Comparison of ENCODE assay signal across 8 cellular contexts in genomic region chr2:9638532-9638931, GRCh38. TPM values are rescaled to one million over a fixed set of nuclear protein-coding genes. Genes with fewer than 3 reads are reported as not detected.
DNase-seq lines count a peak whose midpoint lies in the region; ATAC-seq, FAIRE-seq and TF ChIP-seq lines count a peak whose summit lies in the region.

No MANE protein-coding gene starts in this region.

- no peak overlapping the region for H3K27ac ChIP-seq in body of pancreas
- H3K27ac ChIP-seq in kidney (ENCODE audit: low read depth in 2 of 2, low read length in 2 of 2) = peak overlapping the region in 1 of 2 donors; percentile 19

- H3K36me3 ChIP-seq in body of pancreas (replicated peaks in 1 of 2; ENCODE audit: insufficient read depth in 1 of 2, low read depth in 2 of 2) = no peaks in the 10 kb centered on the region
- H3K36me3 ChIP-seq in kidney (ENCODE audit: control insufficient read depth in 1 of 2, insufficient read depth in 2 of 2, low read length in 2 of 2) = no peaks in the 10 kb centered on the region

- DNase-seq in HPDE6-E6E7 (ENCODE audit: extremely low spot score) (peak; percentile 66), body of pancreas (peak; percentile 28 to 71 (median 64)), kidney (peak; percentile 94), superior temporal gyrus (ENCODE audit: extremely low spot score) (peak; percentile 96)
- no peak for DNase-seq in activated CD4-positive, CD25-positive, alpha-beta regulatory T cell (lab: John Stamatoyannopoulos, UW)

- H3K9ac ChIP-seq in kidney (ENCODE audit: low read length in 2 of 2) = no peak overlapping the region

- peak; percentile 59 for ATAC-seq in body of pancreas
- ATAC-seq in HG02678 (IDR thresholded peaks at IDR 0.05; ENCODE audit: unreplicated experiment) = no peak
- ATAC-seq in GM19397 (IDR thresholded peaks at IDR 0.05; ENCODE audit: unreplicated experiment) = no peak
- no peak for ATAC-seq in GM18519 (IDR thresholded peaks at IDR 0.05; ENCODE audit: low FRiP score, unreplicated experiment)

- H3K4me1 ChIP-seq in body of pancreas = no peaks in the 10 kb centered on the region
- peaks cover 5 to 10% of the 10 kb centered on the region in 2 donors for H3K4me1 ChIP-seq in kidney (ENCODE audit: control insufficient read depth in 1 of 2, insufficient read depth in 1 of 2, low read depth in 1 of 2, low read length in 2 of 2)

- H3K4me3 ChIP-seq in body of pancreas = no peak overlapping the region
- no peak overlapping the region for H3K4me3 ChIP-seq in kidney (ENCODE audit: low read length in 2 of 2)

- no peaks in the 10 kb centered on the region for H3K27me3 ChIP-seq in body of pancreas

- H3K9me3 ChIP-seq in body of pancreas (no peaks in the 10 kb centered on the region), kidney (ENCODE audit: control insufficient read depth in 1 of 2, low read length in 2 of 2) (no peaks in the 10 kb centered on the region)

- TF ChIP-seq POLR2A in body of pancreas (IDR thresholded peaks at IDR 0.05) = no peak

- intact Hi-C loops in body of pancreas (cut with DNase I) (no loop called here), kidney (cut with DNase I) (no loop called here)

- 52 to 55% methylated on average over 4 of the region's 4 CpGs for WGBS in body of pancreas, 2 donors

- no peak for FAIRE-seq in kidney (lab: Jason Lieb, UNC)

- TF ChIP-seq CTCF in body of pancreas (IDR thresholded peaks at IDR 0.05) (no peak), kidney (IDR thresholded peaks at IDR 0.05; ENCODE audit: borderline replicate concordance, extremely low read depth, insufficient read depth) (no peak)

RNA-seq across cellular contexts. Expression of gene YWHAQ, which starts 7.7 kb away (rescaled TPM):
- 100 to 1,000 TPM in 1 of 2 donors, 10 to 100 TPM in 1; 69.2 to 132 TPM for total RNA-seq in body of pancreas
- total RNA-seq in kidney = 262 TPM
- polyA plus RNA-seq in kidney (ENCODE audit: insufficient read depth, low read depth, low replicate concordance) = 168 TPM

Comparison
In these comparisons a context has a peak if more than half of its experiments do, and no peak if none do; other contexts are left out.
1. DNase-seq: peak in HPDE6-E6E7 (single experiment), body of pancreas (4 of 4), kidney (single experiment) and superior temporal gyrus (single experiment); none in activated CD4-positive, CD25-positive, alpha-beta regulatory T cell (0 of 4).